Comparison of ENCODE assay signal across 8 cellular contexts in the genomic region with DNA sequence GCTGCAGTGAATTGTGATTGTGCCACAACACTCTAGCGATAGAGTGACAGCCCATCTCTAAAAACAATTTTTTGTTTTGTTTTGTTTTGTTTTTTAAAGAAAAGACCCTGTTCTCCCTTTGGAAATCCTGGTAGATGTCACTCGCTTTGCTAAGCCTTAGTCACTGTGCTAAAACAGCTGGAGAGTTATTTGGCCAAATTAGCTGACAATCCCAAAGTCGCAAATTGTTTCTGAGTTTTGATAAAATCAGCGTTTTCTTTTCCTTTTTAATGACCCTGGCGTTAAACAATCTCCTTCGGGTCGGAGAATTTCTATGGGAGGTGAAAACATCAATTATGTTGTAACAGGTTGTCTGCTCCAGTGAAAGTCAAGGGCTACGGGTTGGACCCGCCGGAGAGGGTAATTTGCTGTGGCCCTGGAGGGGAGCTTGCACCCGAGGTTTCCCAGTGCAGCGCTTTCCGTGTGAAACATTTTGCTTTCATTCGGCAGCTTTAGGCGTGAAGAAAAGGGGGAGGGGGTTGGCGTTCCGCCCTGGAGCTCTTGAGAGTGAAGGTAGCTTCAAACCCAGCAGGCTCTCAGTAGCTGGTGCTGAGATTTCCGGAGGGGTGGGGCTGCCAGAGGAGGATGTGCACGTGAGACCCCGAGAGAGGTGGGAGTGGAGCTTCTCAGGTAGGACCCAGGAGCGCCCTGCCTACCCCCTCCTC.
A peak's percentile ranks its signal among the peaks of the same experiment; 100 is the strongest.
DNase-seq lines count a peak whose midpoint lies in the region; ATAC-seq and TF ChIP-seq lines count a peak whose summit lies in the region.

No MANE protein-coding gene starts in this region.

- H3K9me3 ChIP-seq in neural cell (ENCODE audit: low read length), result no peaks in the 10 kb centered on the region

- H3K9ac ChIP-seq in neural cell (ENCODE audit: low read length), result peak overlapping the region; percentile 41

- TF ChIP-seq CTCF in fibroblast of mammary gland (conservative IDR thresholded peaks at IDR 0.05; ENCODE audit: control insufficient read depth, insufficient read depth, low read depth, low read length) (no peak), neural cell (IDR thresholded peaks at IDR 0.05; ENCODE audit: poor library complexity, severe bottlenecking) (no peak), GM10248 (IDR thresholded peaks at IDR 0.05; ENCODE audit: control extremely low read depth, extremely low read depth, low read depth, missing control alignments) (no peak)

- H3K79me2 ChIP-seq in neural cell (replicated peaks; ENCODE audit: insufficient read depth, low read length), result no peaks in the 10 kb centered on the region

- ATAC-seq in GM21390 (IDR thresholded peaks at IDR 0.05; ENCODE audit: unreplicated experiment), result no peak

- POLR2A ChIA-PET in GM10248 (lab: Yijun Ruan, JAX), result no interaction called here

- no peaks in the 10 kb centered on the region for H3F3A ChIP-seq in neural cell (ENCODE audit: insufficient read depth, low read length, poor library complexity, severe bottlenecking)

- peak overlapping the region; percentile 59 for H3K4me2 ChIP-seq in neural cell (ENCODE audit: low read length)

- no peaks in the 10 kb centered on the region for H3K36me3 ChIP-seq in neural cell (ENCODE audit: insufficient read depth, low read length)

- H3K4me3 ChIP-seq in fibroblast of mammary gland (ENCODE audit: control insufficient read depth, low read depth, low read length) (peak overlapping the region; percentile 31), neural cell (ENCODE audit: low read length) (peak overlapping the region; percentile 67)

- DNase-seq in DMS79 treated with DMSO at 0.1 percent for 48 hours (lab: John Stamatoyannopoulos, UW) (peak; percentile 5), NCI-H524 (lab: John Stamatoyannopoulos, UW) (peak; percentile 28 to 61), fibroblast of mammary gland (ENCODE audit: low read depth) (no peak), epidermal melanocyte (ENCODE audit: insufficient read length, low spot score) (no peak), cerebellum (ENCODE audit: low spot score) (no peak), GM10248 (ENCODE audit: extremely low spot score) (no peak)

- H3K9me2 ChIP-seq in neural cell (ENCODE audit: insufficient read depth, low read length), result no peaks in the 10 kb centered on the region

- H3K27me3 ChIP-seq in neural cell (ENCODE audit: insufficient read depth, low read depth, low read length), result peaks cover 53% of the 10 kb centered on the region

- H4K20me1 ChIP-seq in neural cell (ENCODE audit: insufficient read depth), result no peaks in the 10 kb centered on the region

- CTCF ChIA-PET in GM10248 (lab: Yijun Ruan, JAX), result interaction anchor here (0.8 kb wide), 1 partner anchor 44 kb away, joined by 3 read pairs; no protein-coding TSS in a partner anchor

- TF ChIP-seq RAD21 in neural cell (conservative IDR thresholded peaks at IDR 0.05), result no peak

- TF ChIP-seq EP300 in neural cell (conservative IDR thresholded peaks at IDR 0.05; ENCODE audit: poor library complexity, severe bottlenecking), result no peak

- no peak overlapping the region for H3K27ac ChIP-seq in neural cell (ENCODE audit: low read length)

- no peak overlapping the region for H2AFZ ChIP-seq in neural cell (ENCODE audit: low read depth, low read length)

TF ChIP-seq in neural cell, 6 proteins besides CTCF, POLR2A, EP300 and RAD21:
- TF ChIP-seq POLR2AphosphoS5 (IDR thresholded peaks at IDR 0.05), result no peak
- TF ChIP-seq SMC3 (conservative IDR thresholded peaks at IDR 0.05; ENCODE audit: poor library complexity), result no peak
- no peak for TF ChIP-seq MXI1 (conservative IDR thresholded peaks at IDR 0.05; ENCODE audit: poor library complexity, severe bottlenecking)
- no peak for TF ChIP-seq EZH2 (IDR thresholded peaks at IDR 0.05; ENCODE audit: borderline replicate concordance, insufficient read depth, low read length, poor library complexity, severe bottlenecking)
- TF ChIP-seq, protein P1, sequence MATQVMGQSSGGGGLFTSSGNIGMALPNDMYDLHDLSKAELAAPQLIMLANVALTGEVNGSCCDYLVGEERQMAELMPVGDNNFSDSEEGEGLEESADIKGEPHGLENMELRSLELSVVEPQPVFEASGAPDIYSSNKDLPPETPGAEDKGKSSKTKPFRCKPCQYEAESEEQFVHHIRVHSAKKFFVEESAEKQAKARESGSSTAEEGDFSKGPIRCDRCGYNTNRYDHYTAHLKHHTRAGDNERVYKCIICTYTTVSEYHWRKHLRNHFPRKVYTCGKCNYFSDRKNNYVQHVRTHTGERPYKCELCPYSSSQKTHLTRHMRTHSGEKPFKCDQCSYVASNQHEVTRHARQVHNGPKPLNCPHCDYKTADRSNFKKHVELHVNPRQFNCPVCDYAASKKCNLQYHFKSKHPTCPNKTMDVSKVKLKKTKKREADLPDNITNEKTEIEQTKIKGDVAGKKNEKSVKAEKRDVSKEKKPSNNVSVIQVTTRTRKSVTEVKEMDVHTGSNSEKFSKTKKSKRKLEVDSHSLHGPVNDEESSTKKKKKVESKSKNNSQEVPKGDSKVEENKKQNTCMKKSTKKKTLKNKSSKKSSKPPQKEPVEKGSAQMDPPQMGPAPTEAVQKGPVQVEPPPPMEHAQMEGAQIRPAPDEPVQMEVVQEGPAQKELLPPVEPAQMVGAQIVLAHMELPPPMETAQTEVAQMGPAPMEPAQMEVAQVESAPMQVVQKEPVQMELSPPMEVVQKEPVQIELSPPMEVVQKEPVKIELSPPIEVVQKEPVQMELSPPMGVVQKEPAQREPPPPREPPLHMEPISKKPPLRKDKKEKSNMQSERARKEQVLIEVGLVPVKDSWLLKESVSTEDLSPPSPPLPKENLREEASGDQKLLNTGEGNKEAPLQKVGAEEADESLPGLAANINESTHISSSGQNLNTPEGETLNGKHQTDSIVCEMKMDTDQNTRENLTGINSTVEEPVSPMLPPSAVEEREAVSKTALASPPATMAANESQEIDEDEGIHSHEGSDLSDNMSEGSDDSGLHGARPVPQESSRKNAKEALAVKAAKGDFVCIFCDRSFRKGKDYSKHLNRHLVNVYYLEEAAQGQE (IDR thresholded peaks at IDR 0.05; ENCODE audit: borderline replicate concordance), result no peak
- TF ChIP-seq TAF1 (IDR thresholded peaks at IDR 0.05; ENCODE audit: low read depth), result no peak
TF ChIP-seq in neural cell: peak in this region for 0.

Comparison
In these comparisons a context has a peak if more than half of its experiments do, and no peak if none do; other contexts are left out.
1. DNase-seq: peak in DMS79 treated with DMSO at 0.1 percent for 48 hours (single experiment) and NCI-H524 (2 of 2); none in fibroblast of mammary gland (single experiment), epidermal melanocyte (single experiment), cerebellum (single experiment) and GM10248 (single experiment).